ENCODE assay signal across 17 cellular contexts in the genomic region with DNA sequence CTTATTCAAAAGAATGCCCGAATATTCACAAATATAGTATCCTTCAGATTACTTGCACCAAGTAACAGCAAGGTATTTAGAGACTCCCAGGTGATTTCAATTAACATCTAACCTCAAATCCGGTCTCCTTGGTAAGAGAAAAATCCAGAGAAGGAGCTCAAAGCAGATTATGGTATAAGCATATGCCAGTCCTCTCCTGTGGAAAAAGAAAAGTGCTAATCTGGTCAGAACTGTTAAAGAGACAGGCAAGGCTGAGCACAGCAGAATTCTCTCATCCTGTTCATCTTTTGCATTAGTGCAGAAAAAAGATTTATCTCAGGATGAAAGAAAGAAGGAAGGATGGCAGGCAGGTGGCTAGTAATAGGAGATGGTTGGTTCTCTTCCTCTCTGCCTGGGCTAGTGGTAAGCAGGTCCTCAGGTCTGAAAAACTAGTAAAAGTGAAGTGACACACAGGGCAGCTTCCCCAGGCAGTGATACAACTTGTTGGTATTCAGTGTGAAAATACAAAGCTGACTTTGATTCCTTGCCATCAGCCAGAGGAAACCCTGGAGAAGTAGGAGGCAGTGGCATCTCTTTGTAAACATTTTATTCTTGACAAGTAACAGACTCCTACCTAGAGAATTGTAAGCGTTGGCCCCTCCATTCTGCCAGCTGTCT. TPM values are rescaled to one million over a fixed set of nuclear protein-coding genes. Genes with fewer than 3 reads are reported as not detected.
DNase-seq lines count a peak whose midpoint lies in the region; ATAC-seq and TF ChIP-seq lines count a peak whose summit lies in the region.
"Had no signal": no experiment of that assay in that cellular context is flagged by ENCODE, and none has a peak within 500 bp of the region (broad histone marks: within the 10 kb centered on the region; RNA-seq: fewer than 3 reads in every experiment).

No MANE protein-coding gene starts in this region.

- CTCF ChIA-PET in CD4-positive, alpha-beta T cell (lab: Charles Lee), result interaction anchor here (1.1 to 1.2 kb wide), 2 partner anchors 10 to 12 kb away, joined by 3 read pairs; no protein-coding TSS in a partner anchor

- H3K27me3 ChIP-seq in CD4-positive, alpha-beta T cell (ENCODE audit: control insufficient read depth, insufficient read depth, low read length), result no peaks in the 10 kb centered on the region
- H3K27me3 ChIP-seq in HUES48 (ENCODE audit: control insufficient read depth, insufficient read depth, low read length), result no peaks in the 10 kb centered on the region
- H3K27me3 ChIP-seq in adipocyte (replicated peaks; ENCODE audit: control insufficient read depth, insufficient read depth, low read length), result no peaks in the 10 kb centered on the region
- H3K27me3 ChIP-seq in mesenchymal stem cell (ENCODE audit: control insufficient read depth in 1 of 2, insufficient read depth in 1 of 2, low read length in 2 of 2), result no peaks in the 10 kb centered on the region
- H3K27me3 ChIP-seq in colonic mucosa, result no peaks in the 10 kb centered on the region

- peak overlapping the region; percentile 0 for H3K27ac Mint-ChIP-seq in CD4-positive, alpha-beta T cell
- H3K27ac Mint-ChIP-seq: stimulated activated naive CD8-positive, alpha-beta T cell treated with anti-CD3 and anti-CD28 coated beads, Interleukin-15, Interleukin-2, amounts not matched to agents 100 ng/mL and 50 ng/mL, for 24 hours had no signal

- H3K4me1 ChIP-seq in HUES48 (ENCODE audit: control insufficient read depth, insufficient read depth, low read length), result peaks cover 19% of the 10 kb centered on the region
- peaks cover 6% of the 10 kb centered on the region for H3K4me1 ChIP-seq in adipocyte (ENCODE audit: control insufficient read depth, insufficient read depth, low read length)
- H3K4me1 ChIP-seq in mesenchymal stem cell (ENCODE audit: control insufficient read depth, insufficient read depth, low read depth, low read length), result no peaks in the 10 kb centered on the region
- H3K4me1 ChIP-seq in colonic mucosa, result no peaks in the 10 kb centered on the region

- 69% methylated on average over 2 of the region's 3 CpGs for WGBS in mesenchymal stem cell

- no peak overlapping the region for H2BK15ac ChIP-seq in mesenchymal stem cell (ENCODE audit: low read depth, poor library complexity, severe bottlenecking)

- intact Hi-C loops in CD4-positive, alpha-beta T cell (cut with DNase I, micrococcal nuclease), result no loop called here
- intact Hi-C loops in colonic mucosa (cut with DNase I), result no loop called here

- TF ChIP-seq CTCF in CD4-positive, alpha-beta T cell (IDR thresholded peaks at IDR 0.05), result no peak
- TF ChIP-seq CTCF in colonic mucosa (IDR thresholded peaks at IDR 0.05), result no peak

- no peak overlapping the region for H3K4ac ChIP-seq in mesenchymal stem cell (ENCODE audit: low read depth in 1 of 2, low read length in 2 of 2)

- H4K8ac ChIP-seq in mesenchymal stem cell (ENCODE audit: low read length), result no peak overlapping the region

- no peak overlapping the region for H2AK5ac ChIP-seq in mesenchymal stem cell (ENCODE audit: low read length, severe bottlenecking)

- H3K27me3 Mint-ChIP-seq in CD4-positive, alpha-beta T cell, result no peaks in the 10 kb centered on the region
- H3K27me3 Mint-ChIP-seq: activated CD4-positive, alpha-beta memory T cell treated with anti-CD3 and anti-CD28 coated beads, Interleukin-2, amount 10 ng/mL, durations not matched to agents 7 days and 5 days; stimulated activated naive CD8-positive, alpha-beta T cell treated with anti-CD3 and anti-CD28 coated beads, Interleukin-15, Interleukin-2, amounts not matched to agents 100 ng/mL and 50 ng/mL, for 24 hours had no signal

- H3K9me3 ChIP-seq in CD4-positive, alpha-beta T cell (ENCODE audit: control insufficient read depth, low read length), result no peaks in the 10 kb centered on the region
- H3K9me3 ChIP-seq in HUES48 (ENCODE audit: control insufficient read depth, insufficient read depth, low read length), result no peaks in the 10 kb centered on the region
- no peaks in the 10 kb centered on the region for H3K9me3 ChIP-seq in adipocyte (ENCODE audit: control insufficient read depth, low read length)
- no peaks in the 10 kb centered on the region for H3K9me3 ChIP-seq in mesenchymal stem cell (ENCODE audit: control insufficient read depth, low read length)
- H3K9me3 ChIP-seq in colonic mucosa, result no peaks in the 10 kb centered on the region

- no peaks in the 10 kb centered on the region for H3K36me3 Mint-ChIP-seq in CD4-positive, alpha-beta T cell (ENCODE audit: low read depth)

- no peak overlapping the region for H2BK5ac ChIP-seq in mesenchymal stem cell (ENCODE audit: low read depth, low read length, poor library complexity, severe bottlenecking)

- H2BK120ac ChIP-seq in mesenchymal stem cell (ENCODE audit: low read depth, low read length), result no peak overlapping the region

- peaks cover 28% of the 10 kb centered on the region for H3K79me1 ChIP-seq in mesenchymal stem cell (replicated peaks; ENCODE audit: low read length, poor library complexity, severe bottlenecking)

- no peak overlapping the region for H3K14ac ChIP-seq in mesenchymal stem cell (ENCODE audit: low read length in 2 of 2)

- peaks cover 80% of the 10 kb centered on the region for H3K4me1 Mint-ChIP-seq in CD4-positive, alpha-beta T cell (ENCODE audit: low read depth)

- H3K23ac ChIP-seq in mesenchymal stem cell (ENCODE audit: low read length in 2 of 2), result no peak overlapping the region

- H3K4me2 ChIP-seq in mesenchymal stem cell (ENCODE audit: low read length, poor library complexity, severe bottlenecking), result no peak overlapping the region

- no peak for ATAC-seq in CD4-positive, alpha-beta T cell (ENCODE audit: poor library complexity)
- ATAC-seq in left lobe of liver (no peak), HG02973 (IDR thresholded peaks at IDR 0.05; ENCODE audit: unreplicated experiment) (no peak)

- H3K36me3 ChIP-seq in HUES48 (ENCODE audit: control insufficient read depth, insufficient read depth, low read length) (no peaks in the 10 kb centered on the region), adipocyte (ENCODE audit: control insufficient read depth, insufficient read depth, low read length, severe bottlenecking) (no peaks in the 10 kb centered on the region), mesenchymal stem cell (ENCODE audit: control insufficient read depth in 1 of 2, insufficient read depth in 2 of 2, low read depth in 1 of 2, low read length in 2 of 2) (no peaks in the 10 kb centered on the region), colonic mucosa (no peaks in the 10 kb centered on the region)

- H3K4me3 ChIP-seq in HUES48 (ENCODE audit: low read depth, low read length) (no peak overlapping the region), adipocyte (ENCODE audit: low read length) (no peak overlapping the region), mesenchymal stem cell (ENCODE audit: insufficient read depth in 1 of 2, low read depth in 1 of 2, low read length in 2 of 2) (no peak overlapping the region), colonic mucosa (no peak overlapping the region)

- no peak overlapping the region for H3K4me3 Mint-ChIP-seq in CD4-positive, alpha-beta T cell
- H3K4me3 Mint-ChIP-seq: activated CD4-positive, alpha-beta memory T cell treated with anti-CD3 and anti-CD28 coated beads, Interleukin-2, amount 10 ng/mL, durations not matched to agents 7 days and 5 days; stimulated activated naive CD8-positive, alpha-beta T cell treated with anti-CD3 and anti-CD28 coated beads, Interleukin-15, Interleukin-2, amounts not matched to agents 100 ng/mL and 50 ng/mL, for 24 hours had no signal

- H3K9me3 Mint-ChIP-seq in CD4-positive, alpha-beta T cell, result no peaks in the 10 kb centered on the region
- H3K9me3 Mint-ChIP-seq: activated CD4-positive, alpha-beta memory T cell treated with anti-CD3 and anti-CD28 coated beads, Interleukin-2, amount 10 ng/mL, durations not matched to agents 7 days and 5 days; stimulated activated naive CD8-positive, alpha-beta T cell treated with anti-CD3 and anti-CD28 coated beads, Interleukin-15, Interleukin-2, amounts not matched to agents 100 ng/mL and 50 ng/mL, for 24 hours had no signal

- POLR2A ChIA-PET in CD4-positive, alpha-beta T cell (lab: Charles Lee), result interaction anchor here (0.8 to 2.2 kb wide), 5 partner anchors 10 to 101 kb away, joined by 3 to 6 read pairs (median 6); partner anchors contain the start of genes ATXN7 and THOC7

- DNase-seq in CD4-positive, alpha-beta T cell, result no peak
- DNase-seq in adipocyte (ENCODE audit: low read depth), result peak; percentile 56
- peak; percentile 14 for DNase-seq in mesenchymal stem cell
- no peak for DNase-seq in left lobe of liver (ENCODE audit: low spot score)
- DNase-seq in colonic mucosa, result no peak
- no peak for DNase-seq in stimulated activated CD4-positive, alpha-beta T cell treated with anti-CD3 and anti-CD28 coated beads, Interleukin-15, amount 100 ng/mL, for 24 hours
- DNase-seq: activated CD4-positive, alpha-beta memory T cell treated with anti-CD3 and anti-CD28 coated beads, Interleukin-2, amount 10 ng/mL, durations not matched to agents 7 days and 5 days; activated gamma-delta T cell treated with Interleukin-2 at 50 U/mL for 16 hours; midbrain; MV-4-11; retina; stimulated activated CD4-positive, alpha-beta T cell treated with anti-CD3 and anti-CD28 coated beads, Interleukin-4, amount 100 ng/mL, for 24 hours had no signal

- no peak overlapping the region for H3K9ac ChIP-seq in HUES48 (ENCODE audit: low read depth, low read length)
- no peak overlapping the region for H3K9ac ChIP-seq in adipocyte (ENCODE audit: low read length)
- no peak overlapping the region for H3K9ac ChIP-seq in mesenchymal stem cell (ENCODE audit: low read length)
- no peak overlapping the region for H3K9ac ChIP-seq in colonic mucosa (ENCODE audit: low read depth in 2 of 2, low read length in 2 of 2)

- no peak overlapping the region for H3K18ac ChIP-seq in mesenchymal stem cell (ENCODE audit: low read depth in 1 of 2, low read length in 2 of 2)

- no peak overlapping the region for H2AFZ ChIP-seq in mesenchymal stem cell (ENCODE audit: low read depth, low read length)

- no peak overlapping the region for H4K91ac ChIP-seq in mesenchymal stem cell (ENCODE audit: low read length)

- no peak overlapping the region for H3K27ac ChIP-seq in CD4-positive, alpha-beta T cell (ENCODE audit: low read depth, low read length)
- H3K27ac ChIP-seq in HUES48 (ENCODE audit: low read depth, low read length), result peak overlapping the region; percentile 24
- H3K27ac ChIP-seq in mesenchymal stem cell (ENCODE audit: low read length, poor library complexity, severe bottlenecking), result no peak overlapping the region
- no peak overlapping the region for H3K27ac ChIP-seq in colonic mucosa

- no peak overlapping the region for H2BK12ac ChIP-seq in mesenchymal stem cell (ENCODE audit: low read length in 2 of 2)

RNA-seq across cellular contexts. Expression of gene ATXN7, which starts 14.2 kb away (rescaled TPM):
- total RNA-seq in CD4-positive, alpha-beta T cell, result 100 to 1,000 TPM; 289 to 304 TPM
- 9.5 TPM for polyA plus RNA-seq in mesenchymal stem cell (2013, experiment 1 of 2)
- 8.8 TPM for polyA plus RNA-seq in mesenchymal stem cell (2013, experiment 2 of 2)
- total RNA-seq in left lobe of liver (12.7 TPM), colonic mucosa (10 to 100 TPM; 22.9 to 31.6 TPM)

RNA-seq across cellular contexts. Expression of gene THOC7, which starts 14.3 kb away (rescaled TPM):
- total RNA-seq in CD4-positive, alpha-beta T cell, result 10 to 100 TPM; 21.6 to 23.7 TPM
- 59.6 TPM for polyA plus RNA-seq in mesenchymal stem cell (2013, experiment 1 of 2)
- 61.7 TPM for polyA plus RNA-seq in mesenchymal stem cell (2013, experiment 2 of 2)
- total RNA-seq in left lobe of liver (20.8 TPM), colonic mucosa (10 to 100 TPM; 61.9 to 76.6 TPM)

RNA-seq across cellular contexts. Expression of gene SCAANT1, which starts 34.3 kb away (rescaled TPM):
- 1 to 10 TPM; 1.4 to 2.1 TPM for total RNA-seq in CD4-positive, alpha-beta T cell
- 0.88 TPM for polyA plus RNA-seq in mesenchymal stem cell (2013, experiment 1 of 2)
- polyA plus RNA-seq in mesenchymal stem cell (2013, experiment 2 of 2), result 0.63 TPM
- not detected for total RNA-seq in left lobe of liver
- not detected for total RNA-seq in colonic mucosa
- total RNA-seq: activated CD4-positive, alpha-beta memory T cell treated with anti-CD3 and anti-CD28 coated beads, Interleukin-2, amount 10 ng/mL, durations not matched to agents 7 days and 5 days; RPMI7951 had no signal
- polyA plus RNA-seq: esophagus had no signal

RNA-seq across cellular contexts. Expression of gene C3orf49, which starts 58.8 kb away (rescaled TPM):
- not detected for total RNA-seq in CD4-positive, alpha-beta T cell
- not detected for polyA plus RNA-seq in mesenchymal stem cell (2013, experiment 1 of 2)
- not detected for polyA plus RNA-seq in mesenchymal stem cell (2013, experiment 2 of 2)
- total RNA-seq in left lobe of liver (not detected), colonic mucosa (not detected)
- total RNA-seq: activated CD4-positive, alpha-beta memory T cell treated with anti-CD3 and anti-CD28 coated beads, Interleukin-2, amount 10 ng/mL, durations not matched to agents 7 days and 5 days; RPMI7951 had no signal
- polyA plus RNA-seq: esophagus had no signal

Comparison
In these comparisons a context has a peak if more than half of its experiments do, and no peak if none do; other contexts are left out.
1. DNase-seq: peak in adipocyte (single experiment) and mesenchymal stem cell (single experiment); none in CD4-positive, alpha-beta T cell (0 of 10), left lobe of liver (single experiment), colonic mucosa (single experiment) and stimulated activated CD4-positive, alpha-beta T cell treated with anti-CD3 and anti-CD28 coated beads, Interleukin-15, amount 100 ng/mL, for 24 hours (single experiment).
2. RNA of gene ATXN7, which starts 14.2 kb away (total RNA-seq): 289 to 304 TPM in CD4-positive, alpha-beta T cell; 22.9 to 31.6 TPM in colonic mucosa and 12.7 TPM in left lobe of liver (single experiment); every median in the first group is over 4 times any median in the second.